Comparison of ENCODE assay signal across 18 cellular contexts in genomic region chr14:77843155-77843554, GRCh38. TPM values are rescaled to one million over a fixed set of nuclear protein-coding genes. Genes with fewer than 3 reads are reported as not detected.
DNase-seq lines count a peak whose midpoint lies in the region; FAIRE-seq and TF ChIP-seq lines count a peak whose summit lies in the region.
"Had no signal": no experiment of that assay in that cellular context is flagged by ENCODE, and none has a peak within 500 bp of the region (broad histone marks: within the 10 kb centered on the region; RNA-seq: fewer than 3 reads in every experiment).

No MANE protein-coding gene starts in this region.

- H2AFZ ChIP-seq in mesenchymal stem cell (ENCODE audit: low read depth, low read length) = no peak overlapping the region

- peak overlapping the region; percentile 27 for H3K27ac Mint-ChIP-seq in chondrocyte (ENCODE audit: unreplicated experiment)
- no peak overlapping the region for H3K27ac Mint-ChIP-seq in activated CD4-positive, alpha-beta memory T cell treated with anti-CD3 and anti-CD28 coated beads, Interleukin-2, amount 10 ng/mL, durations not matched to agents 7 days and 5 days
- H3K27ac Mint-ChIP-seq: H9 had no signal

- peaks cover 15% of the 10 kb centered on the region for H3K4me1 Mint-ChIP-seq in chondrocyte (ENCODE audit: low read depth)
- no peaks in the 10 kb centered on the region for H3K4me1 Mint-ChIP-seq in activated CD4-positive, alpha-beta memory T cell treated with anti-CD3 and anti-CD28 coated beads, Interleukin-2, amount 10 ng/mL, durations not matched to agents 7 days and 5 days
- H3K4me1 Mint-ChIP-seq: CD8-positive, alpha-beta memory T cell had no signal

- H3K4me1 ChIP-seq in mesenchymal stem cell (ENCODE audit: control insufficient read depth, insufficient read depth, low read depth, low read length) = peaks cover 4% of the 10 kb centered on the region
- H3K4me1 ChIP-seq: SJCRH30 had no signal

- peaks cover 0 to 9% of the 10 kb centered on the region in 2 experiments for H3K36me3 ChIP-seq in mesenchymal stem cell (ENCODE audit: control insufficient read depth in 1 of 2, insufficient read depth in 2 of 2, low read depth in 1 of 2, low read length in 2 of 2)
- H3K36me3 ChIP-seq: SJCRH30 had no signal

- no peaks in the 10 kb centered on the region for H3K27me3 ChIP-seq in mesenchymal stem cell (ENCODE audit: control insufficient read depth in 1 of 2, insufficient read depth in 1 of 2, low read length in 2 of 2)
- H3K27me3 ChIP-seq: SJCRH30 had no signal

- no peak overlapping the region for H3K14ac ChIP-seq in mesenchymal stem cell (ENCODE audit: low read length in 2 of 2)

- H4K8ac ChIP-seq in mesenchymal stem cell (ENCODE audit: low read length) = no peak overlapping the region

- H3K36me3 Mint-ChIP-seq in chondrocyte (ENCODE audit: low read depth) = peaks cover 1% of the 10 kb centered on the region
- no peaks in the 10 kb centered on the region for H3K36me3 Mint-ChIP-seq in activated CD4-positive, alpha-beta memory T cell treated with anti-CD3 and anti-CD28 coated beads, Interleukin-2, amount 10 ng/mL, durations not matched to agents 7 days and 5 days (ENCODE audit: low read depth)

- H3K18ac ChIP-seq in mesenchymal stem cell (ENCODE audit: low read depth in 1 of 2, low read length in 2 of 2) = no peak overlapping the region

- H2AK5ac ChIP-seq in mesenchymal stem cell (ENCODE audit: low read length, severe bottlenecking) = no peak overlapping the region

- no peaks in the 10 kb centered on the region for H3K9me3 ChIP-seq in mesenchymal stem cell (ENCODE audit: control insufficient read depth, low read length)
- H3K9me3 ChIP-seq: SJCRH30 had no signal

- FAIRE-seq in GM19239 (lab: Jason Lieb, UNC) = no peak
- FAIRE-seq: D721Med, HepG2 had no signal

- H3K4me2 ChIP-seq in mesenchymal stem cell (ENCODE audit: low read length, poor library complexity, severe bottlenecking) = no peak overlapping the region

- no peak overlapping the region for H3K4me3 Mint-ChIP-seq in chondrocyte (ENCODE audit: unreplicated experiment)
- no peak overlapping the region for H3K4me3 Mint-ChIP-seq in activated CD4-positive, alpha-beta memory T cell treated with anti-CD3 and anti-CD28 coated beads, Interleukin-2, amount 10 ng/mL, durations not matched to agents 7 days and 5 days
- H3K4me3 Mint-ChIP-seq: CD8-positive, alpha-beta memory T cell; H9 had no signal

- H4K91ac ChIP-seq in mesenchymal stem cell (ENCODE audit: low read length) = no peak overlapping the region

- H2BK12ac ChIP-seq in mesenchymal stem cell (ENCODE audit: low read length in 2 of 2) = no peak overlapping the region

- H3K9me3 Mint-ChIP-seq in chondrocyte (ENCODE audit: low read depth) = no peaks in the 10 kb centered on the region
- H3K9me3 Mint-ChIP-seq in activated CD4-positive, alpha-beta memory T cell treated with anti-CD3 and anti-CD28 coated beads, Interleukin-2, amount 10 ng/mL, durations not matched to agents 7 days and 5 days = no peaks in the 10 kb centered on the region
- H3K9me3 Mint-ChIP-seq: CD8-positive, alpha-beta memory T cell had no signal

- DNase-seq in DMS 273 treated with DMSO at 0.1 percent for 48 hours (lab: John Stamatoyannopoulos, UW) = peak; percentile 93
- peak; percentile 75 to 86 for DNase-seq in NCI-H524 (lab: John Stamatoyannopoulos, UW)
- DNase-seq in chondrocyte (ENCODE audit: low spot score) = no peak
- DNase-seq in substantia nigra (lab: John Stamatoyannopoulos, UW) = peak in 2 of 49 donors; percentile 9 to 21
- DNase-seq in mesenchymal stem cell = no peak
- DNase-seq in activated CD4-positive, alpha-beta memory T cell treated with anti-CD3 and anti-CD28 coated beads, Interleukin-2, amount 10 ng/mL, durations not matched to agents 7 days and 5 days = no peak
- DNase-seq in GM19239 (ENCODE audit: insufficient read length, low spot score) = no peak
- DNase-seq: C1 segment of cervical spinal cord; CD8-positive, alpha-beta memory T cell; DMS79 treated with DMSO at 0.1 percent for 48 hours; H9; KBM-7; NCI-H1092; NCI-H2081; NCI-H510A treated with DMSO at 0.1 percent for 48 hours; SJCRH30 had no signal

- TF ChIP-seq CTCF in chondrocyte (IDR thresholded peaks at IDR 0.05) = no peak

- no peak overlapping the region for H3K4ac ChIP-seq in mesenchymal stem cell (ENCODE audit: low read depth in 1 of 2, low read length in 2 of 2)

- no peak overlapping the region for H3K4me3 ChIP-seq in mesenchymal stem cell (ENCODE audit: insufficient read depth in 1 of 2, low read depth in 1 of 2, low read length in 2 of 2)
- H3K4me3 ChIP-seq: SJCRH30 had no signal

- H3K9ac ChIP-seq in mesenchymal stem cell (ENCODE audit: low read length) = no peak overlapping the region

- H3K79me1 ChIP-seq in mesenchymal stem cell (replicated peaks; ENCODE audit: low read length, poor library complexity, severe bottlenecking) = peaks cover 3% of the 10 kb centered on the region

- H2BK120ac ChIP-seq in mesenchymal stem cell (ENCODE audit: low read depth, low read length) = no peak overlapping the region

- POLR2A ChIA-PET in activated CD4-positive, alpha-beta memory T cell treated with anti-CD3 and anti-CD28 coated beads, Interleukin-2, amount 10 ng/mL, durations not matched to agents 7 days and 5 days (lab: Charles Lee) = no interaction called here

- CTCF ChIA-PET in activated CD4-positive, alpha-beta memory T cell treated with anti-CD3 and anti-CD28 coated beads, Interleukin-2, amount 10 ng/mL, durations not matched to agents 7 days and 5 days (lab: Charles Lee) = no interaction called here

- H3K27me3 Mint-ChIP-seq in chondrocyte (ENCODE audit: low read depth) = no peaks in the 10 kb centered on the region
- H3K27me3 Mint-ChIP-seq in activated CD4-positive, alpha-beta memory T cell treated with anti-CD3 and anti-CD28 coated beads, Interleukin-2, amount 10 ng/mL, durations not matched to agents 7 days and 5 days = no peaks in the 10 kb centered on the region

- no peak overlapping the region for H3K23ac ChIP-seq in mesenchymal stem cell (ENCODE audit: low read length in 2 of 2)

- no peak overlapping the region for H2BK15ac ChIP-seq in mesenchymal stem cell (ENCODE audit: low read depth, poor library complexity, severe bottlenecking)

- H2BK5ac ChIP-seq in mesenchymal stem cell (ENCODE audit: low read depth, low read length, poor library complexity, severe bottlenecking) = no peak overlapping the region

- 100% methylated on average over 4 of the region's 4 CpGs for WGBS in mesenchymal stem cell

- H3K27ac ChIP-seq in substantia nigra (ENCODE audit: low read depth, low read length, poor library complexity, severe bottlenecking) (peak overlapping the region; percentile 49), mesenchymal stem cell (ENCODE audit: low read length, poor library complexity, severe bottlenecking) (no peak overlapping the region)
- H3K27ac ChIP-seq: SJCRH30 had no signal

RNA-seq across cellular contexts. Expression of gene ADCK1, which starts 43.2 kb away (rescaled TPM):
- 7.3 to 7.7 TPM (median 7.5 TPM) in 3 replicates for total RNA-seq in chondrocyte
- polyA plus RNA-seq in mesenchymal stem cell (2013, experiment 1 of 2) = 6.0 TPM
- polyA plus RNA-seq in mesenchymal stem cell (2013, experiment 2 of 2) = 6.1 TPM
- 1 to 10 TPM; 2.2 to 2.8 TPM for total RNA-seq in activated CD4-positive, alpha-beta memory T cell treated with anti-CD3 and anti-CD28 coated beads, Interleukin-2, amount 10 ng/mL, durations not matched to agents 7 days and 5 days

Comparison
In these comparisons a context has a peak if more than half of its experiments do, and no peak if none do; other contexts are left out.
1. DNase-seq: peak in DMS 273 treated with DMSO at 0.1 percent for 48 hours (single experiment) and NCI-H524 (2 of 2); none in chondrocyte (single experiment), mesenchymal stem cell (single experiment), activated CD4-positive, alpha-beta memory T cell treated with anti-CD3 and anti-CD28 coated beads, Interleukin-2, amount 10 ng/mL, durations not matched to agents 7 days and 5 days (single experiment) and GM19239 (single experiment).